In genomic region chr13:41005709-41006108, GRCh38 we compare ENCODE assay signal across 14 cellular contexts. TPM values are rescaled to one million over a fixed set of nuclear protein-coding genes. Genes with fewer than 3 reads are reported as not detected.
DNase-seq lines count a peak whose midpoint lies in the region; ATAC-seq and TF ChIP-seq lines count a peak whose summit lies in the region.
"Had no signal": no experiment of that assay in that cellular context is flagged by ENCODE, and none has a peak within 500 bp of the region (broad histone marks: within the 10 kb centered on the region; RNA-seq: fewer than 3 reads in every experiment).

No MANE protein-coding gene starts in this region.

- TF ChIP-seq POLR2A in gastrocnemius medialis (IDR thresholded peaks at IDR 0.05) = no peak

- H3K4me3 ChIP-seq in PC-3 (ENCODE audit: low read length) = no peak overlapping the region
- peak overlapping the region; percentile 2 for H3K4me3 ChIP-seq in effector memory CD4-positive, alpha-beta T cell (ENCODE audit: insufficient read depth, low read depth, low read length, poor library complexity, severe bottlenecking)
- H3K4me3 ChIP-seq in gastrocnemius medialis = no peak overlapping the region

- POLR2A ChIA-PET in PC-3 (lab: Charles Lee; ENCODE audit: unreplicated experiment) = no interaction called here

- H3K4me1 ChIP-seq in PC-3 (ENCODE audit: insufficient read depth, low read length) (peaks cover 42% of the 10 kb centered on the region), gastrocnemius medialis (peaks cover 30 to 42% of the 10 kb centered on the region in 2 donors)
- peaks cover 44% of the 10 kb centered on the region for H3K4me1 ChIP-seq in effector memory CD4-positive, alpha-beta T cell (ENCODE audit: control insufficient read depth, insufficient read depth, low read length, poor library complexity, severe bottlenecking)

- in situ Hi-C loops in gastrocnemius medialis (cut with MboI; ENCODE audit: low sequenced_read_pairs in 4 of 4) = no loop called here

- no peaks in the 10 kb centered on the region for H3K27me3 Mint-ChIP-seq in activated CD4-positive, alpha-beta T cell treated with anti-CD3 and anti-CD28 coated beads, Interleukin-2, amount 10 ng/mL, durations not matched to agents 24 days and 14 days
- H3K27me3 Mint-ChIP-seq in stimulated activated naive CD8-positive, alpha-beta T cell treated with anti-CD3 and anti-CD28 coated beads, Interleukin-15, amount 100 ng/mL, for 72 hours = no peaks in the 10 kb centered on the region

- H3K36me3 Mint-ChIP-seq in activated CD4-positive, alpha-beta T cell treated with anti-CD3 and anti-CD28 coated beads, Interleukin-2, amount 10 ng/mL, durations not matched to agents 24 days and 14 days (ENCODE audit: low read depth) = peaks cover 16% of the 10 kb centered on the region

- H3K36me3 ChIP-seq in PC-3 (ENCODE audit: low read depth, low read length) (no peaks in the 10 kb centered on the region), gastrocnemius medialis (no peaks in the 10 kb centered on the region)
- H3K36me3 ChIP-seq in effector memory CD4-positive, alpha-beta T cell (ENCODE audit: control insufficient read depth, insufficient read depth, low read length) = no peaks in the 10 kb centered on the region

- no peak for DNase-seq in activated CD4-positive, alpha-beta T cell treated with anti-CD3 and anti-CD28 coated beads, Interleukin-2, amount 10 ng/mL, durations not matched to agents 24 days and 14 days
- DNase-seq in activated CD4-positive, alpha-beta T cell treated with anti-CD3 and anti-CD28 coated beads, Interleukin-2, amount 50 U/mL, for 1 hour = no peak
- DNase-seq in PC-3 (peak; percentile 23), UCSD-AML1 (lab: John Stamatoyannopoulos, UW; ENCODE audit: unreplicated experiment) (no peak), gastrocnemius medialis (no peak)
- no peak for DNase-seq in effector memory CD4-positive, alpha-beta T cell
- no peak for DNase-seq in stimulated activated naive CD8-positive, alpha-beta T cell treated with anti-CD3 and anti-CD28 coated beads, Interleukin-15, amount 100 ng/mL, for 72 hours
- DNase-seq in stimulated activated CD4-positive, alpha-beta T cell treated with anti-CD3 and anti-CD28 coated beads, Interleukin-2, amount 100 ng/mL, for 24 hours = no peak
- DNase-seq: EL; kidney; NCI-H1436 treated with DMSO at 0.1 percent for 48 hours; NK-92 treated with Interleukin-12 subunit alpha and Interleukin-12 subunit beta, amount 100 ng/mL, for 24 hours; stimulated activated CD8-positive, alpha-beta memory T cell treated with anti-CD3 and anti-CD28 coated beads, Interleukin-4, amount 100 ng/mL, for 48 hours had no signal

- H3K27me3 ChIP-seq in PC-3 (ENCODE audit: low read length) = no peaks in the 10 kb centered on the region
- no peaks in the 10 kb centered on the region for H3K27me3 ChIP-seq in effector memory CD4-positive, alpha-beta T cell (replicated peaks; ENCODE audit: control insufficient read depth, insufficient read depth, low read length, poor library complexity, severe bottlenecking)
- no peaks in the 10 kb centered on the region for H3K27me3 ChIP-seq in gastrocnemius medialis

- H3K9me3 Mint-ChIP-seq in activated CD4-positive, alpha-beta T cell treated with anti-CD3 and anti-CD28 coated beads, Interleukin-2, amount 10 ng/mL, durations not matched to agents 24 days and 14 days = no peaks in the 10 kb centered on the region
- H3K9me3 Mint-ChIP-seq in stimulated activated naive CD8-positive, alpha-beta T cell treated with anti-CD3 and anti-CD28 coated beads, Interleukin-15, amount 100 ng/mL, for 72 hours = no peaks in the 10 kb centered on the region
- H3K9me3 Mint-ChIP-seq: neural crest cell had no signal

- H3K4me1 Mint-ChIP-seq in activated CD4-positive, alpha-beta T cell treated with anti-CD3 and anti-CD28 coated beads, Interleukin-2, amount 10 ng/mL, durations not matched to agents 24 days and 14 days = peaks cover 56% of the 10 kb centered on the region
- H3K4me1 Mint-ChIP-seq in stimulated activated naive CD8-positive, alpha-beta T cell treated with anti-CD3 and anti-CD28 coated beads, Interleukin-15, amount 100 ng/mL, for 72 hours = peaks cover 70% of the 10 kb centered on the region

- H3K27ac ChIP-seq in PC-3 (ENCODE audit: low read length) = peak overlapping the region; percentile 10; the same call in 1 of the 2 replicates
- H3K27ac ChIP-seq in effector memory CD4-positive, alpha-beta T cell (ENCODE audit: insufficient read depth, low read length, poor library complexity, severe bottlenecking) = peak overlapping the region; percentile 55
- no peak overlapping the region for H3K27ac ChIP-seq in gastrocnemius medialis

- H3K4me2 ChIP-seq in PC-3 (ENCODE audit: low read length) = peak overlapping the region; percentile 47

- H3K9me2 ChIP-seq in PC-3 (replicated peaks; ENCODE audit: low read length) = no peaks in the 10 kb centered on the region

- no peaks in the 10 kb centered on the region for H4K20me1 ChIP-seq in PC-3 (ENCODE audit: low read length)

- no peaks in the 10 kb centered on the region for H3K9me3 ChIP-seq in PC-3 (ENCODE audit: low read length)
- H3K9me3 ChIP-seq in effector memory CD4-positive, alpha-beta T cell (ENCODE audit: control insufficient read depth, low read length) = no peaks in the 10 kb centered on the region
- no peaks in the 10 kb centered on the region for H3K9me3 ChIP-seq in gastrocnemius medialis

- peak overlapping the region; percentile 74 for H3K4me3 Mint-ChIP-seq in activated CD4-positive, alpha-beta T cell treated with anti-CD3 and anti-CD28 coated beads, Interleukin-2, amount 10 ng/mL, durations not matched to agents 24 days and 14 days
- H3K4me3 Mint-ChIP-seq in stimulated activated naive CD8-positive, alpha-beta T cell treated with anti-CD3 and anti-CD28 coated beads, Interleukin-15, amount 100 ng/mL, for 72 hours = peak overlapping the region; percentile 71 to 78
- H3K4me3 Mint-ChIP-seq: neural crest cell had no signal

- CTCF ChIA-PET in PC-3 (lab: Charles Lee) = no interaction called here

- no peaks in the 10 kb centered on the region for H3F3A ChIP-seq in PC-3 (ENCODE audit: low read length, unreplicated experiment)

- peaks cover 72% of the 10 kb centered on the region for H3K79me2 ChIP-seq in PC-3 (ENCODE audit: low read length)

- peak overlapping the region; percentile 84 for H3K27ac Mint-ChIP-seq in activated CD4-positive, alpha-beta T cell treated with anti-CD3 and anti-CD28 coated beads, Interleukin-2, amount 10 ng/mL, durations not matched to agents 24 days and 14 days
- H3K27ac Mint-ChIP-seq in stimulated activated naive CD8-positive, alpha-beta T cell treated with anti-CD3 and anti-CD28 coated beads, Interleukin-15, amount 100 ng/mL, for 72 hours = peak overlapping the region; percentile 83 to 96

- no peak overlapping the region for H2AFZ ChIP-seq in PC-3 (ENCODE audit: low read length)

- ATAC-seq in PC-3 (peak; percentile 25), gastrocnemius medialis (no peak)
- ATAC-seq in stimulated activated naive CD8-positive, alpha-beta T cell treated with anti-CD3 and anti-CD28 coated beads, Interleukin-15, amount 100 ng/mL, for 72 hours = no peak

- BruUV-seq in PC-3 (replicated peaks; lab: Mats Ljungman, UMichigan) = no TSS peak

- no peak for TF ChIP-seq CTCF in PC-3 (conservative IDR thresholded peaks at IDR 0.05; ENCODE audit: low read depth, low read length)
- no peak for TF ChIP-seq CTCF in gastrocnemius medialis (IDR thresholded peaks at IDR 0.05 in 4 of 5, conservative IDR thresholded peaks at IDR 0.05 in 1 of 5)

- no peak overlapping the region for H3K9ac ChIP-seq in PC-3 (ENCODE audit: low read length)

- intact Hi-C loops in activated CD4-positive, alpha-beta T cell treated with anti-CD3 and anti-CD28 coated beads, Interleukin-2, amount 10 ng/mL, durations not matched to agents 24 days and 14 days (cut with micrococcal nuclease) = loop anchor here (1.0 to 5.0 kb wide), 4 partner anchors 10 to 228 kb away; partner anchors contain the start of gene ELF1
- intact Hi-C loops in PC-3 (cut with micrococcal nuclease) = no loop called here
- intact Hi-C loops in gastrocnemius medialis (cut with DNase I; ENCODE audit: low total_unique reads) = no loop called here

RNA-seq across cellular contexts. Expression of gene ELF1, which starts 13.4 kb away (rescaled TPM):
- 65.0 and 65.8 TPM in 2 replicates for total RNA-seq in activated CD4-positive, alpha-beta T cell treated with anti-CD3 and anti-CD28 coated beads, Interleukin-2, amount 10 ng/mL, durations not matched to agents 24 days and 14 days
- total RNA-seq in PC-3 (2014; rRNA removed) = 15.3 and 17.7 TPM in 2 replicates
- 10 to 100 TPM; 24.8 to 48.7 (median 33.7) TPM for total RNA-seq in gastrocnemius medialis

RNA-seq across cellular contexts. Expression of gene WBP4, which starts 55.6 kb away (rescaled TPM):
- total RNA-seq in activated CD4-positive, alpha-beta T cell treated with anti-CD3 and anti-CD28 coated beads, Interleukin-2, amount 10 ng/mL, durations not matched to agents 24 days and 14 days = 13.3 and 14.1 TPM in 2 replicates
- total RNA-seq in PC-3 (2014; rRNA removed) (6.4 and 7.3 TPM in 2 replicates), gastrocnemius medialis (10 to 100 TPM; 20.2 to 31.3 (median 25.5) TPM)

Comparison
In these comparisons a context has a peak if more than half of its experiments do, and no peak if none do; other contexts are left out.
1. H3K27ac ChIP-seq: peak in PC-3 (single experiment) and effector memory CD4-positive, alpha-beta T cell (single experiment); none in gastrocnemius medialis (0 of 4).